Comparison of ENCODE assay signal across 1 cellular context in genomic region chr2:205024822-205025518, GRCh38.
TF ChIP-seq lines count a peak whose summit lies in the region.

No MANE protein-coding gene starts in this region.

TF ChIP-seq in A549, 52 proteins besides CTCF, POLR2A, EP300 and RAD21 (continued from another document):
- no peak for TF ChIP-seq TP53 (CRISPR knock-in tag; IDR thresholded peaks at IDR 0.05)
- peak; percentile 52 for TF ChIP-seq MAX (IDR thresholded peaks at IDR 0.05)
- no peak for TF ChIP-seq RNF2 (IDR thresholded peaks at IDR 0.05; ENCODE audit: borderline replicate concordance, low read depth)
- no peak for TF ChIP-seq HEYL (CRISPR knock-in tag; IDR thresholded peaks at IDR 0.05)
- peak in 1 of 2 experiments; percentile 57; a peak in 2 of 5 replicates for TF ChIP-seq JUN (IDR thresholded peaks at IDR 0.05)
- TF ChIP-seq MAZ (IDR thresholded peaks at IDR 0.05; ENCODE audit: borderline replicate concordance, low read depth, low read length): no peak
- no peak for TF ChIP-seq BCL3 (IDR thresholded peaks at IDR 0.05)
- TF ChIP-seq CBX8 (IDR thresholded peaks at IDR 0.05): no peak
- TF ChIP-seq MYC (IDR thresholded peaks at IDR 0.05; ENCODE audit: borderline replicate concordance, low read length): no peak
- TF ChIP-seq ZC3H11A (IDR thresholded peaks at IDR 0.05): no peak
- TF ChIP-seq JUNB (IDR thresholded peaks at IDR 0.05): peak; percentile 86
- TF ChIP-seq FOXS1 (CRISPR knock-in tag; IDR thresholded peaks at IDR 0.05): no peak
- no peak for TF ChIP-seq USF2 (IDR thresholded peaks at IDR 0.05)
- TF ChIP-seq CEBPB (IDR thresholded peaks at IDR 0.05): peak in 1 of 2 experiments; percentile 74; a peak in 2 of 4 replicates
- TF ChIP-seq RFX5 (IDR thresholded peaks at IDR 0.05): no peak
- no peak; the same call in 2 of the 3 replicates for TF ChIP-seq SMC3 (IDR thresholded peaks at IDR 0.05)
- TF ChIP-seq ATOH8 (CRISPR knock-in tag; IDR thresholded peaks at IDR 0.05; ENCODE audit: low read depth): no peak
- TF ChIP-seq HOXB5 (CRISPR knock-in tag; IDR thresholded peaks at IDR 0.05): no peak
- peak; percentile 36; the same call in 1 of the 2 replicates for TF ChIP-seq GATA3 (IDR thresholded peaks at IDR 0.05; ENCODE audit: borderline replicate concordance)
